Comparison of ENCODE assay signal across 1 cellular context in the genomic region with DNA sequence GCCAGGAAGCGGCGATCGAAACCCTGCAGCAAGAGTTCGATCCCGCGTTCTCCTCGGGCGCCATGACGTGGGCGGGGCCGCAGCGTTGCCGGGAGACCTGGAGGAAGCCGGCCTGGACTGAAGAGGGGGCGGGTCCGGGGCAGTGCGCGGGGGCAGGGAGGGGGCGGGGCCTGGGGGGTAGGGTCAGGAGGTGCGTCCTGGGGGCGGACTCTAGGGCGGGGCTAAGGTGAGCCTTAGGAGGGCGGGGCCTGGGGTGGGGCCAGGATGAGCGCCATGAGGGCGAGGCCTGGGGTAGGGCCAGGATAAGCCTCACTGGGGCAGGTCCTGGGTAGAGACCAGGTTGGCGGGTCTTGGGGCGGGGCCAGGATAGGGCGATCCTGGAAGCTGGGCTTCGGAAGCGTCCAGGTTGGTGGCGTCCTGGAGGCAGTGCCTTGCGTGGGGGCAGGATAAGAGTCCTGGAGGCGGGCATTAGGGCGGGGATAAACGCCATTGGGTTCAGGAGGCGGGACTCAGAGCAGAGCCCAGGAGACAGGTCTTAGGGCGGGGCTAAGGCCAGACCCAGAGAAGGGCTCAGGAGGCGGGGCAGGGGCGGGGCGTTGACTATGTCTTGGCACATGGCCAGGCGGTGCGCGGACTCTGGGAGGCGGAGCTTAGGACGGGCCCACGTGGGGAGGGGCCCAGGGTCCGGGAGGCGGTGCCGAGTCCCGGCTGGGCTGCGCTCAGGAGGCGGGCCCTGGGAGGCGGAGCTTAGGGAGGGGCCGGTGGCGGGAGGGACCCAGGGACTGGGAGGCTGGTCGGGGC.
TF ChIP-seq lines count a peak whose summit lies in the region.

No MANE protein-coding gene starts in this region.

TF ChIP-seq in GM12878, 131 proteins besides CTCF, POLR2A, EP300 and RAD21 (continued from another document):
- TF ChIP-seq, protein P1, sequence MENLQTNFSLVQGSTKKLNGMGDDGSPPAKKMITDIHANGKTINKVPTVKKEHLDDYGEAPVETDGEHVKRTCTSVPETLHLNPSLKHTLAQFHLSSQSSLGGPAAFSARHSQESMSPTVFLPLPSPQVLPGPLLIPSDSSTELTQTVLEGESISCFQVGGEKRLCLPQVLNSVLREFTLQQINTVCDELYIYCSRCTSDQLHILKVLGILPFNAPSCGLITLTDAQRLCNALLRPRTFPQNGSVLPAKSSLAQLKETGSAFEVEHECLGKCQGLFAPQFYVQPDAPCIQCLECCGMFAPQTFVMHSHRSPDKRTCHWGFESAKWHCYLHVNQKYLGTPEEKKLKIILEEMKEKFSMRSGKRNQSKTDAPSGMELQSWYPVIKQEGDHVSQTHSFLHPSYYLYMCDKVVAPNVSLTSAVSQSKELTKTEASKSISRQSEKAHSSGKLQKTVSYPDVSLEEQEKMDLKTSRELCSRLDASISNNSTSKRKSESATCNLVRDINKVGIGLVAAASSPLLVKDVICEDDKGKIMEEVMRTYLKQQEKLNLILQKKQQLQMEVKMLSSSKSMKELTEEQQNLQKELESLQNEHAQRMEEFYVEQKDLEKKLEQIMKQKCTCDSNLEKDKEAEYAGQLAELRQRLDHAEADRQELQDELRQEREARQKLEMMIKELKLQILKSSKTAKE (IDR thresholded peaks at IDR 0.05; ENCODE audit: low read depth, poor library complexity, severe bottlenecking), result peak; percentile 42
- TF ChIP-seq SMAD1 (IDR thresholded peaks at IDR 0.05; ENCODE audit: low read depth, partially characterized antibody) (peak; percentile 98), BMI1 (IDR thresholded peaks at IDR 0.05; ENCODE audit: borderline replicate concordance) (peak; percentile 70; the same call in 1 of the 2 replicates), BHLHE40 (IDR thresholded peaks at IDR 0.05; ENCODE audit: borderline replicate concordance in 1 of 2, low read depth in 2 of 2, low read length in 1 of 2) (peak in 1 of 2 experiments; percentile 49; a peak in 1 of 4 replicates), CREM (IDR thresholded peaks at IDR 0.05; ENCODE audit: low read depth) (0 out of 2 replicates have a peak, but pooled peaks have one; percentile 38), HDGF (IDR thresholded peaks at IDR 0.05) (peak; percentile 99)
